ENCODE assay signal across 14 cellular contexts in the genomic region with DNA sequence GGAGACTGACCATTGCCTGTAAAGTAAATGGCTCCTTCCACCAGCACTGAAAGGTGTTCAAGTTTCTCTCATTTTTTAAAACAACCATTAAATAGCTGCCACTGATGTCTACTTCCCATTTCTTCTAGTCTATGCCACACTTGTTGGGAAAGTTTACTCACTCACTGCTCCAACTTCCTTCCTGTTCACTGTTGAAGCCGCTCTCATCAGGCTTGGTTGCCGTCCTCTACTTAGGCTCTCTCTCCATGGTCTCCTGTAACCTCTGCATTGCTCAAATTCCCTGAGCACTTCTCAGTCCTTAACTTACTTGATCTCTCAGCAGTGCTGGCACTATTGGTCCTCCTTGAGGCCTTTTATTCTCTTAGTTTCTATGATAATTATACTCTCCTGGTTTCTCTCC. TPM values are rescaled to one million over a fixed set of nuclear protein-coding genes. Genes with fewer than 3 reads are reported as not detected.
DNase-seq lines count a peak whose midpoint lies in the region; ATAC-seq lines count a peak whose summit lies in the region.
"Had no signal": no experiment of that assay in that cellular context is flagged by ENCODE, and none has a peak within 500 bp of the region (broad histone marks: within the 10 kb centered on the region; RNA-seq: fewer than 3 reads in every experiment).

No MANE protein-coding gene starts in this region.

- peaks cover 0 to 3% of the 10 kb centered on the region in 2 donors for H3K36me3 Mint-ChIP-seq in activated T-cell treated with anti-CD3 and anti-CD28 coated beads, Interleukin-2, amount 50 U/mL, for 72 hours (ENCODE audit: insufficient read depth in 2 of 2)
- H3K36me3 Mint-ChIP-seq in activated naive CD8-positive, alpha-beta T cell treated with anti-CD3 and anti-CD28 coated beads for 36 hours = peaks cover 4% of the 10 kb centered on the region
- H3K36me3 Mint-ChIP-seq in natural killer cell treated with Interleukin-12 subunit alpha and Interleukin-12 subunit beta and Interleukin-15 and Interleukin-18, amount 100 ng/mL, for 72 hours = no peaks in the 10 kb centered on the region

- peaks cover 9% of the 10 kb centered on the region for H3K4me1 Mint-ChIP-seq in activated T-cell treated with anti-CD3 and anti-CD28 coated beads, Interleukin-2, amount 50 U/mL, for 72 hours (ENCODE audit: low read depth)
- peaks cover 16% of the 10 kb centered on the region for H3K4me1 Mint-ChIP-seq in activated naive CD8-positive, alpha-beta T cell treated with anti-CD3 and anti-CD28 coated beads for 36 hours
- H3K4me1 Mint-ChIP-seq in natural killer cell treated with Interleukin-12 subunit alpha and Interleukin-12 subunit beta and Interleukin-15 and Interleukin-18, amount 100 ng/mL, for 72 hours (ENCODE audit: low read depth in 2 of 2) = peaks cover 10 to 15% of the 10 kb centered on the region in 2 donors

- H3K9me3 Mint-ChIP-seq in activated T-cell treated with anti-CD3 and anti-CD28 coated beads, Interleukin-2, amount 50 U/mL, for 72 hours = no peaks in the 10 kb centered on the region
- no peaks in the 10 kb centered on the region for H3K9me3 Mint-ChIP-seq in activated naive CD8-positive, alpha-beta T cell treated with anti-CD3 and anti-CD28 coated beads for 36 hours
- no peaks in the 10 kb centered on the region for H3K9me3 Mint-ChIP-seq in natural killer cell treated with Interleukin-12 subunit alpha and Interleukin-12 subunit beta and Interleukin-15 and Interleukin-18, amount 100 ng/mL, for 72 hours
- H3K9me3 Mint-ChIP-seq: memory B cell; T-helper 1 cell treated with Interleukin-12 subunit alpha and Interleukin-12 subunit beta and Interleukin-4 antibody, amounts not matched to agents 30 μg/mL and 1 μg/mL, for 36 hours had no signal

- no peak overlapping the region for H3K4me3 Mint-ChIP-seq in activated T-cell treated with anti-CD3 and anti-CD28 coated beads, Interleukin-2, amount 50 U/mL, for 72 hours
- no peak overlapping the region for H3K4me3 Mint-ChIP-seq in activated naive CD8-positive, alpha-beta T cell treated with anti-CD3 and anti-CD28 coated beads for 36 hours
- no peak overlapping the region for H3K4me3 Mint-ChIP-seq in natural killer cell treated with Interleukin-12 subunit alpha and Interleukin-12 subunit beta and Interleukin-15 and Interleukin-18, amount 100 ng/mL, for 72 hours
- H3K4me3 Mint-ChIP-seq: memory B cell; T-helper 1 cell treated with Interleukin-12 subunit alpha and Interleukin-12 subunit beta and Interleukin-4 antibody, amounts not matched to agents 30 μg/mL and 1 μg/mL, for 36 hours had no signal

- H3K27ac Mint-ChIP-seq in activated T-cell treated with anti-CD3 and anti-CD28 coated beads, Interleukin-2, amount 50 U/mL, for 72 hours = peak overlapping the region; percentile 18
- peak overlapping the region; percentile 65 for H3K27ac Mint-ChIP-seq in activated naive CD8-positive, alpha-beta T cell treated with anti-CD3 and anti-CD28 coated beads for 36 hours
- peak overlapping the region; percentile 3 to 9 for H3K27ac Mint-ChIP-seq in natural killer cell treated with Interleukin-12 subunit alpha and Interleukin-12 subunit beta and Interleukin-15 and Interleukin-18, amount 100 ng/mL, for 72 hours
- H3K27ac Mint-ChIP-seq: memory B cell; T-helper 1 cell treated with Interleukin-12 subunit alpha and Interleukin-12 subunit beta and Interleukin-4 antibody, amounts not matched to agents 30 μg/mL and 1 μg/mL, for 36 hours had no signal

- no peak for ATAC-seq in activated T-cell treated with anti-CD3 and anti-CD28 coated beads, Interleukin-2, amount 50 U/mL, for 72 hours (replicated peaks in 1 of 2)
- no peak for ATAC-seq in natural killer cell treated with Interleukin-12 subunit alpha and Interleukin-12 subunit beta and Interleukin-15 and Interleukin-18, amount 100 ng/mL, for 72 hours
- ATAC-seq in HG02571 (IDR thresholded peaks at IDR 0.05; ENCODE audit: unreplicated experiment) = no peak
- ATAC-seq: Panc1 had no signal

- H3K27me3 Mint-ChIP-seq in activated T-cell treated with anti-CD3 and anti-CD28 coated beads, Interleukin-2, amount 50 U/mL, for 72 hours (ENCODE audit: low read depth) = no peaks in the 10 kb centered on the region
- no peaks in the 10 kb centered on the region for H3K27me3 Mint-ChIP-seq in activated naive CD8-positive, alpha-beta T cell treated with anti-CD3 and anti-CD28 coated beads for 36 hours
- H3K27me3 Mint-ChIP-seq in natural killer cell treated with Interleukin-12 subunit alpha and Interleukin-12 subunit beta and Interleukin-15 and Interleukin-18, amount 100 ng/mL, for 72 hours = no peaks in the 10 kb centered on the region

- no peak for DNase-seq in activated T-cell treated with anti-CD3 and anti-CD28 coated beads, Interleukin-2, amount 50 U/mL, for 72 hours
- DNase-seq in activated T-cell treated with anti-CD3 and anti-CD28 coated beads, Interleukin-2, amount 50 U/mL, for 1 hour = no peak
- peak; percentile 40 for DNase-seq in NOMO-1 treated with dmso at 0.1 percent for 144 hours (lab: John Stamatoyannopoulos, UW; ENCODE audit: unreplicated experiment)
- no peak for DNase-seq in activated naive CD8-positive, alpha-beta T cell treated with anti-CD3 and anti-CD28 coated beads for 36 hours
- no peak for DNase-seq in natural killer cell treated with Interleukin-12 subunit alpha and Interleukin-12 subunit beta and Interleukin-15 and Interleukin-18, amount 100 ng/mL, for 72 hours (ENCODE audit: low spot score)
- DNase-seq in NCI-H1048 (lab: John Stamatoyannopoulos, UW) = no peak
- no peak for DNase-seq in NCI-H226
- DNase-seq: amniotic stem cell, NCI-H1092, NCI-H2171 treated with DMSO at 0.1 percent for 48 hours had no signal

RNA-seq across cellular contexts. Expression of a gene that starts 32.4 kb away (rescaled TPM):
- 10 to 100 TPM; 30.5 to 30.6 TPM for total RNA-seq in activated T-cell treated with anti-CD3 and anti-CD28 coated beads, Interleukin-2, amount 50 U/mL, for 72 hours
- 10 to 100 TPM; 32.0 to 33.1 TPM for total RNA-seq in activated naive CD8-positive, alpha-beta T cell treated with anti-CD3 and anti-CD28 coated beads for 36 hours
- total RNA-seq in natural killer cell treated with Interleukin-12 subunit alpha and Interleukin-12 subunit beta and Interleukin-15 and Interleukin-18, amount 100 ng/mL, for 72 hours = 100 to 1,000 TPM in 1 of 2 donors, 10 to 100 TPM in 1; 82.2 to 164 TPM

RNA-seq across cellular contexts. Expression of a gene that starts 38.7 kb away (rescaled TPM):
- 10 to 100 TPM; 47.0 to 62.3 TPM for total RNA-seq in activated T-cell treated with anti-CD3 and anti-CD28 coated beads, Interleukin-2, amount 50 U/mL, for 72 hours
- total RNA-seq in activated naive CD8-positive, alpha-beta T cell treated with anti-CD3 and anti-CD28 coated beads for 36 hours = 10 to 100 TPM; 60.3 to 60.5 TPM
- total RNA-seq in natural killer cell treated with Interleukin-12 subunit alpha and Interleukin-12 subunit beta and Interleukin-15 and Interleukin-18, amount 100 ng/mL, for 72 hours = 10 to 100 TPM; 51.8 to 58.5 TPM

Comparison
In these comparisons a context has a peak if more than half of its experiments do, and no peak if none do; other contexts are left out.
1. H3K27ac Mint-ChIP-seq: peak in every context shown above with its lines; median percentile 65 in activated naive CD8-positive, alpha-beta T cell treated with anti-CD3 and anti-CD28 coated beads for 36 hours; 18 in activated T-cell treated with anti-CD3 and anti-CD28 coated beads, Interleukin-2, amount 50 U/mL, for 72 hours; 6 in natural killer cell treated with Interleukin-12 subunit alpha and Interleukin-12 subunit beta and Interleukin-15 and Interleukin-18, amount 100 ng/mL, for 72 hours.